ENCODE assay signal across 23 cellular contexts in the genomic region with DNA sequence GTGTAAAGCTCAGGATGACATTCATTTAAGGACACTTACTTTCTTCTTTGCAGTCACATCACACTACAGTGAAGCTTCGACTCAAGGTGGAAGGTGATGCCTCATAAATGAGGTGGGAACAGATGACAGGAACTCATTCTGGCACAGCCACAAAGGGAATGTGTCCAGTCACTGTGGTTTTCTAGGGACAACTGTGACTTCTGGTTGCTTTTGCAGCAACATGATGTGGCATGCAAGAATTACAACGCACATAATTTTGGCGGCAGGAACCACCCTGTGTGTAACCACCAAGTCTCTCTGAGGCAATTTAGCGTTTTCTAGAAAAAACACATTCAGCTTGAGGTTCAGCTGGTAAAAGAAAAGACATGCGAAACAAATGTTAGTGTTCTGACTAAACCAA. TPM values are rescaled to one million over a fixed set of nuclear protein-coding genes. Genes with fewer than 3 reads are reported as not detected.
A peak's percentile ranks its signal among the peaks of the same experiment; 100 is the strongest.
DNase-seq lines count a peak whose midpoint lies in the region; ATAC-seq and TF ChIP-seq lines count a peak whose summit lies in the region.
"Had no signal": no experiment of that assay in that cellular context is flagged by ENCODE, and none has a peak within 500 bp of the region (broad histone marks: within the 10 kb centered on the region; RNA-seq: fewer than 3 reads in every experiment).

No MANE protein-coding gene starts in this region.

- peaks cover 3% of the 10 kb centered on the region; the same call in 1 of the 2 replicates for H3K27me3 ChIP-seq in PC-3 (ENCODE audit: low read length)
- H3K27me3 ChIP-seq: cardiac muscle cell had no signal

- H3K4me2 ChIP-seq in PC-3 (ENCODE audit: low read length): no peak overlapping the region

- H3K27ac ChIP-seq in PC-3 (ENCODE audit: low read length): no peak overlapping the region
- H3K27ac ChIP-seq: cardiac muscle cell had no signal

- no peaks in the 10 kb centered on the region for H3F3A ChIP-seq in PC-3 (ENCODE audit: low read length, unreplicated experiment)

- DNase-seq in AG20443 (ENCODE audit: low spot score) (peak; percentile 27), HK-2 (ENCODE audit: unreplicated experiment) (peak; percentile 2), PC-3 (peak; percentile 13), foreskin fibroblast (peak; percentile 6 to 33)
- DNase-seq: ACHN; activated CD4-positive, alpha-beta T cell treated with anti-CD3 and anti-CD28 coated beads, Interleukin-2, amount 10 ng/mL, durations not matched to agents 24 days and 14 days; activated CD8-positive, alpha-beta memory T cell treated with anti-CD3 and anti-CD28 coated beads, Interleukin-2, amount 50 U/mL, for 48 hours; activated effector memory CD4-positive, alpha-beta T cell treated with Interleukin-2 at 50 U/mL for 16 hours; CD4-positive, CD25-positive, alpha-beta regulatory T cell; dermis blood vessel endothelial cell; DMS153; erythroblast; HFFc6; NCI-H1436 treated with DMSO at 0.1 percent for 48 hours; SW 1271 had no signal

- ATAC-seq in PC-3: no peak
- no peak for ATAC-seq in HG02610 (IDR thresholded peaks at IDR 0.05; ENCODE audit: unreplicated experiment)
- ATAC-seq in HG03175 (IDR thresholded peaks at IDR 0.05; ENCODE audit: unreplicated experiment): no peak
- no peak for ATAC-seq in GM21717 (IDR thresholded peaks at IDR 0.05; ENCODE audit: unreplicated experiment)
- ATAC-seq in HG02885 (IDR thresholded peaks at IDR 0.05; ENCODE audit: poor library complexity, unreplicated experiment): no peak
- ATAC-seq: K562, left lobe of liver had no signal

- no peaks in the 10 kb centered on the region for H3K36me3 ChIP-seq in PC-3 (ENCODE audit: low read depth, low read length)
- H3K36me3 ChIP-seq: cardiac muscle cell had no signal

- H3K9ac ChIP-seq in PC-3 (ENCODE audit: low read length): no peak overlapping the region

- TF ChIP-seq CTCF in PC-3 (conservative IDR thresholded peaks at IDR 0.05; ENCODE audit: low read depth, low read length): no peak
- no peak for TF ChIP-seq CTCF in foreskin fibroblast (IDR thresholded peaks at IDR 0.05; ENCODE audit: low read depth, low read length)

- no peak overlapping the region for H3K4me3 ChIP-seq in PC-3 (ENCODE audit: low read length)
- no peak overlapping the region for H3K4me3 ChIP-seq in foreskin fibroblast (ENCODE audit: low read depth in 1 of 2, low read length in 2 of 2)
- H3K4me3 ChIP-seq: cardiac muscle cell, K562 had no signal

- POLR2A ChIA-PET in PC-3 (lab: Charles Lee; ENCODE audit: unreplicated experiment): no interaction called here

- H3K79me2 ChIP-seq in PC-3 (ENCODE audit: low read length): no peaks in the 10 kb centered on the region

- intact Hi-C loops in PC-3 (cut with micrococcal nuclease): no loop called here

- no peak overlapping the region for H2AFZ ChIP-seq in PC-3 (ENCODE audit: low read length)

- H3K9me2 ChIP-seq in PC-3 (replicated peaks; ENCODE audit: low read length): no peaks in the 10 kb centered on the region

- H3K4me1 ChIP-seq in PC-3 (ENCODE audit: insufficient read depth, low read length): no peaks in the 10 kb centered on the region

- H3K9me3 ChIP-seq in PC-3 (ENCODE audit: low read length): no peaks in the 10 kb centered on the region

- no peaks in the 10 kb centered on the region for H4K20me1 ChIP-seq in PC-3 (ENCODE audit: low read length)

- CTCF ChIA-PET in PC-3 (lab: Charles Lee): no interaction called here

- no TSS peak for BruUV-seq in PC-3 (replicated peaks; lab: Mats Ljungman, UMichigan)

RNA-seq across cellular contexts. Expression of gene FERD3L, which starts 32.0 kb away (rescaled TPM):
- not detected in 2 replicates for total RNA-seq in PC-3 (2014; rRNA removed)
- total RNA-seq: activated CD4-positive, alpha-beta T cell treated with anti-CD3 and anti-CD28 coated beads, Interleukin-2, amount 10 ng/mL, durations not matched to agents 24 days and 14 days; cardiac muscle cell; CD4-positive, CD25-positive, alpha-beta regulatory T cell; dermis blood vessel endothelial cell; HFFc6; K562; left lobe of liver; pulmonary artery endothelial cell had no signal

RNA-seq across cellular contexts. Expression of gene TWIST1, which starts 59.8 kb away (rescaled TPM):
- 15.7 and 22.3 TPM in 2 replicates for total RNA-seq in PC-3 (2014; rRNA removed)
- total RNA-seq: dermis blood vessel endothelial cell, left lobe of liver had no signal
